8 cellular contexts compared by ENCODE assay signal in genomic region chr6:157022022-157022740, GRCh38.
DNase-seq lines count a peak whose midpoint lies in the region; TF ChIP-seq lines count a peak whose summit lies in the region.

No MANE protein-coding gene starts in this region.

- H3T11ph ChIP-seq in H9 (ENCODE audit: low read length) = peak overlapping the region; percentile 60

- intact Hi-C loops in stomach (cut with DNase I; ENCODE audit: low total_unique reads) = loop anchor here (10.0 kb wide), 1 partner anchor 237 kb away; no protein-coding TSS in a partner anchor

- peak overlapping the region; percentile 77 for H3K27ac ChIP-seq in H9 (ENCODE audit: insufficient read length, low read depth, low read length)
- peak overlapping the region; percentile 81 for H3K27ac ChIP-seq in neural cell (ENCODE audit: low read length)
- peak overlapping the region; percentile 92 to 100 (median 99) for H3K27ac ChIP-seq in stomach

- H3K79me1 ChIP-seq in H9 (ENCODE audit: insufficient read depth, low read depth, low read length, poor library complexity, severe bottlenecking) = peaks cover 3% of the 10 kb centered on the region

- H3K23me2 ChIP-seq in H9 (ENCODE audit: insufficient read length, low read depth, low read length, poor library complexity, severe bottlenecking) = peaks cover 3% of the 10 kb centered on the region

- H3K36me3 ChIP-seq in MG63 = no peaks in the 10 kb centered on the region
- H3K36me3 ChIP-seq in neural cell (ENCODE audit: insufficient read depth, low read length) = no peaks in the 10 kb centered on the region
- no peaks in the 10 kb centered on the region for H3K36me3 ChIP-seq in stomach

- H4K91ac ChIP-seq in H9 (ENCODE audit: insufficient read length, low read depth, low read length) = no peak overlapping the region

- H3K27me3 ChIP-seq in H9 (ENCODE audit: insufficient read depth, low read length) = no peaks in the 10 kb centered on the region
- H3K27me3 ChIP-seq in MG63 = no peaks in the 10 kb centered on the region
- no peaks in the 10 kb centered on the region for H3K27me3 ChIP-seq in neural cell (ENCODE audit: insufficient read depth, low read depth, low read length)
- H3K27me3 ChIP-seq in stomach = no peaks in the 10 kb centered on the region

- TF ChIP-seq CTCF in H9 (conservative IDR thresholded peaks at IDR 0.05) (no peak), fibroblast of villous mesenchyme (IDR thresholded peaks at IDR 0.05; ENCODE audit: insufficient read depth, low read depth, low read length) (no peak), neural cell (IDR thresholded peaks at IDR 0.05; ENCODE audit: poor library complexity, severe bottlenecking) (no peak), stomach (IDR thresholded peaks at IDR 0.05) (no peak)

- peaks cover 3% of the 10 kb centered on the region; the same call in 1 of the 2 replicates for H3K4me1 ChIP-seq in H9 (ENCODE audit: insufficient read depth, low read length)
- peaks cover 9 to 57% (median 38%) of the 10 kb centered on the region in 4 donors for H3K4me1 ChIP-seq in stomach

- H3K9me3 Mint-ChIP-seq in H9 = peaks cover 0 to 10% of the 10 kb centered on the region in 2 experiments; a peak in 2 of 5 replicates

- H2BK5ac ChIP-seq in H9 (ENCODE audit: insufficient read length, low read length) = no peak overlapping the region

- DNase-seq in EL (peak; percentile 87), H9 (peak; percentile 88), MG63 (peak; percentile 85), SIG-M5 treated with dmso at 0.1 percent for 504 hours (lab: John Stamatoyannopoulos, UW; ENCODE audit: unreplicated experiment) (peak; percentile 72), fibroblast of villous mesenchyme (ENCODE audit: low read depth) (peak; percentile 94), stomach (peak; percentile 89)
- peak; percentile 73 for DNase-seq in activated gamma-delta T cell treated with anti-CD3 and anti-CD28 coated beads, Interleukin-2, amount 50 U/mL, for 16 hours (ENCODE audit: low read depth)

- H3K9me3 ChIP-seq in H9 (ENCODE audit: control insufficient read depth, low read depth, low read length) = no peaks in the 10 kb centered on the region
- peaks cover 17% of the 10 kb centered on the region for H3K9me3 ChIP-seq in MG63
- no peaks in the 10 kb centered on the region for H3K9me3 ChIP-seq in neural cell (ENCODE audit: low read length)
- peaks cover 0 to 5% (median 0%) of the 10 kb centered on the region in 4 donors for H3K9me3 ChIP-seq in stomach

- H3K14ac ChIP-seq in H9 (ENCODE audit: insufficient read depth, low read length) = peak overlapping the region; percentile 92

- H3K56ac ChIP-seq in H9 (ENCODE audit: insufficient read length, low read depth, low read length) = peak overlapping the region; percentile 42

- no peaks in the 10 kb centered on the region for H4K20me1 ChIP-seq in H9 (ENCODE audit: control insufficient read depth, insufficient read depth, insufficient read length)
- H4K20me1 ChIP-seq in neural cell (ENCODE audit: insufficient read depth) = no peaks in the 10 kb centered on the region

- no peak overlapping the region for H3K23ac ChIP-seq in H9 (ENCODE audit: insufficient read length, low read depth, low read length)

- H3K27ac Mint-ChIP-seq in H9 = peak overlapping the region; percentile 99 to 100 (median 100)

- H3K4ac ChIP-seq in H9 (ENCODE audit: low read depth, low read length) = peak overlapping the region; percentile 47; the same call in 1 of the 2 replicates

- H3F3A ChIP-seq in neural cell (ENCODE audit: insufficient read depth, low read length, poor library complexity, severe bottlenecking) = peaks cover 4% of the 10 kb centered on the region

- H3K4me2 ChIP-seq in H9 (ENCODE audit: insufficient read depth, insufficient read length, low read length) (peak overlapping the region; percentile 67), neural cell (ENCODE audit: low read length) (peak overlapping the region; percentile 89)

- peaks cover 0 to 9% (median 7%) of the 10 kb centered on the region in 3 experiments; a peak in 4 of 7 replicates for H3K36me3 Mint-ChIP-seq in H9 (ENCODE audit: insufficient read depth in 1 of 3, low read depth in 3 of 3)

- H2AK5ac ChIP-seq in H9 (ENCODE audit: insufficient read length, low read length) = no peak overlapping the region

- no CpG with 5 or more reads among the region's 33 CpGs for WGBS in H9 (ENCODE audit: extremely low coverage, insufficient read length, low lambda C conversion rate)
- 3 to 10% (median 5%) methylated on average over 16 to 33 of the region's 33 CpGs for WGBS in stomach, 5 donors

- H2BK20ac ChIP-seq in H9 (ENCODE audit: low read depth, low read length, poor library complexity, severe bottlenecking) = no peak overlapping the region

- peak overlapping the region; percentile 66 for H4K5ac ChIP-seq in H9 (ENCODE audit: insufficient read length, low read depth, low read length)

- peak overlapping the region; percentile 86 for H3K4me3 ChIP-seq in MG63
- H3K4me3 ChIP-seq in fibroblast of villous mesenchyme (ENCODE audit: low read depth, low read length) = peak overlapping the region; percentile 76
- H3K4me3 ChIP-seq in neural cell (ENCODE audit: low read length) = peak overlapping the region; percentile 85
- H3K4me3 ChIP-seq in stomach = peak overlapping the region; percentile 56 to 86 (median 70)

- H3K9ac ChIP-seq in H9 (ENCODE audit: extremely low read depth, insufficient read length, low read length) = peak overlapping the region; percentile 92
- peak overlapping the region; percentile 80 for H3K9ac ChIP-seq in neural cell (ENCODE audit: low read length)

- peak overlapping the region; percentile 18 for H2BK12ac ChIP-seq in H9 (ENCODE audit: insufficient read length, low read depth, low read length)

- TF ChIP-seq EP300 in neural cell (conservative IDR thresholded peaks at IDR 0.05; ENCODE audit: poor library complexity, severe bottlenecking) (no peak), stomach (IDR thresholded peaks at IDR 0.05) (no peak)

- peaks cover 42 to 46% of the 10 kb centered on the region in 2 experiments for H3K4me1 Mint-ChIP-seq in H9

- no peak overlapping the region for H4K8ac ChIP-seq in H9 (replicated peaks; ENCODE audit: insufficient read length, low read depth, low read length)

- H3K4me3 Mint-ChIP-seq in H9 = peak overlapping the region; percentile 87 to 94

- H3K18ac ChIP-seq in H9 (ENCODE audit: insufficient read length, low read depth, low read length) = peak overlapping the region; percentile 79

- no peak overlapping the region for H2BK120ac ChIP-seq in H9 (ENCODE audit: low read depth, low read length, poor library complexity, severe bottlenecking)

- no peaks in the 10 kb centered on the region for H3K9me2 ChIP-seq in neural cell (ENCODE audit: insufficient read depth, low read length)

- no peaks in the 10 kb centered on the region; the same call in 1 of the 2 replicates for H3K27me3 Mint-ChIP-seq in H9 (ENCODE audit: low read depth)

- no peak overlapping the region for H2BK15ac ChIP-seq in H9 (ENCODE audit: low read depth, low read length)

- no peak for TF ChIP-seq POLR2A in stomach (IDR thresholded peaks at IDR 0.05)

- H2AFZ ChIP-seq in H9 (ENCODE audit: low read length) (no peak overlapping the region), neural cell (ENCODE audit: low read depth, low read length) (no peak overlapping the region)

- H3K79me2 ChIP-seq in H9 (ENCODE audit: insufficient read depth, low read length) (peaks cover 12% of the 10 kb centered on the region; the same call in 1 of the 2 replicates), neural cell (replicated peaks; ENCODE audit: insufficient read depth, low read length) (peaks cover 50% of the 10 kb centered on the region)

- no peak for TF ChIP-seq RAD21 in neural cell (conservative IDR thresholded peaks at IDR 0.05)

TF ChIP-seq in neural cell, 6 proteins besides CTCF, POLR2A, EP300 and RAD21:
- TF ChIP-seq TAF1 (IDR thresholded peaks at IDR 0.05; ENCODE audit: low read depth) = no peak
- peak; percentile 58 for TF ChIP-seq REST (IDR thresholded peaks at IDR 0.05; ENCODE audit: borderline replicate concordance)
- peak; percentile 71 for TF ChIP-seq MXI1 (conservative IDR thresholded peaks at IDR 0.05; ENCODE audit: poor library complexity, severe bottlenecking)
- peak; percentile 11 for TF ChIP-seq POLR2AphosphoS5 (IDR thresholded peaks at IDR 0.05)
- no peak for TF ChIP-seq SMC3 (conservative IDR thresholded peaks at IDR 0.05; ENCODE audit: poor library complexity)

Comparison
In these comparisons a context has a peak if more than half of its experiments do, and no peak if none do; other contexts are left out.
1. Peak in every context shown above with its lines: DNase-seq, H3K4me3 ChIP-seq and H3K27ac ChIP-seq.